Comparison of ENCODE assay signal across 1 cellular context in genomic region chr14:94385553-94386057, GRCh38.
TF ChIP-seq lines count a peak whose summit lies in the region.

No MANE protein-coding gene starts in this region.

TF ChIP-seq in HepG2, 621 proteins besides CTCF, POLR2A, EP300 and RAD21 (continued from another document):
- TF ChIP-seq, protein P1, sequence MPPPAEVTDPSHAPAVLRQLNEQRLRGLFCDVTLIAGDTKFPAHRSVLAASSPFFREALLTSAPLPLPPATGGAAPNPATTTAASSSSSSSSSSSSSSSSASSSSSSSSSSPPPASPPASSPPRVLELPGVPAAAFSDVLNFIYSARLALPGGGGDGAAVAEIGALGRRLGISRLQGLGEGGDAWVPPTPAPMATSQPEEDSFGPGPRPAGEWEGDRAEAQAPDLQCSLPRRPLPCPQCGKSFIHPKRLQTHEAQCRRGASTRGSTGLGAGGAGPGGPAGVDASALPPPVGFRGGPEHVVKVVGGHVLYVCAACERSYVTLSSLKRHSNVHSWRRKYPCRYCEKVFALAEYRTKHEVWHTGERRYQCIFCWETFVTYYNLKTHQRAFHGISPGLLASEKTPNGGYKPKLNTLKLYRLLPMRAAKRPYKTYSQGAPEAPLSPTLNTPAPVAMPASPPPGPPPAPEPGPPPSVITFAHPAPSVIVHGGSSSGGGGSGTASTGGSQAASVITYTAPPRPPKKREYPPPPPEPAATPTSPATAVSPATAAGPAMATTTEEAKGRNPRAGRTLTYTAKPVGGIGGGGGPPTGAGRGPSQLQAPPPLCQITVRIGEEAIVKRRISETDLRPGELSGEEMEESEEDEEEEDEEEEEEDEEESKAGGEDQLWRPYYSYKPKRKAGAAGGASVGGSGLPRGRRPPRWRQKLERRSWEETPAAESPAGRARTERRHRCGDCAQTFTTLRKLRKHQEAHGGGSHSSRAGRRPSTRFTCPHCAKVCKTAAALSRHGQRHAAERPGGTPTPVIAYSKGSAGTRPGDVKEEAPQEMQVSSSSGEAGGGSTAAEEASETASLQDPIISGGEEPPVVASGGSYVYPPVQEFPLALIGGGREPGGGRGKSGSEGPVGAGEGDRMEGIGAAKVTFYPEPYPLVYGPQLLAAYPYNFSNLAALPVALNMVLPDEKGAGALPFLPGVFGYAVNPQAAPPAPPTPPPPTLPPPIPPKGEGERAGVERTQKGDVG (CRISPR knock-in tag; IDR thresholded peaks at IDR 0.05; ENCODE audit: borderline replicate concordance) = no peak
- TF ChIP-seq NFE2 (CRISPR knock-in tag; IDR thresholded peaks at IDR 0.05) (no peak), ZBTB44 (CRISPR knock-in tag; IDR thresholded peaks at IDR 0.05) (no peak), ZNF34 (CRISPR knock-in tag; IDR thresholded peaks at IDR 0.05; ENCODE audit: borderline replicate concordance) (no peak), JUNB (CRISPR knock-in tag; IDR thresholded peaks at IDR 0.05; ENCODE audit: borderline replicate concordance) (no peak), KDM5B (CRISPR knock-in tag; IDR thresholded peaks at IDR 0.05; ENCODE audit: borderline replicate concordance) (no peak), SIN3A (IDR thresholded peaks at IDR 0.05; ENCODE audit: borderline replicate concordance, low read depth, low read length) (no peak), RBM22 (optimal IDR thresholded peaks at IDR 0.05; ENCODE audit: low read length) (peak; percentile 96), MEIS1 (CRISPR knock-in tag; IDR thresholded peaks at IDR 0.05; ENCODE audit: borderline replicate concordance) (no peak), CCAR2 (optimal IDR thresholded peaks at IDR 0.05; ENCODE audit: low read depth, low read length) (no peak), PHF8 (CRISPR knock-in tag; IDR thresholded peaks at IDR 0.05) (0 out of 2 replicates have a peak, but pooled peaks have one; percentile 7), POLR2AphosphoS5 (IDR thresholded peaks at IDR 0.05; ENCODE audit: low read depth, low read length) (peak; percentile 12; the same call in 1 of the 2 replicates), SRF (IDR thresholded peaks at IDR 0.05; ENCODE audit: low read depth, low read length) (no peak), ZNF674 (CRISPR knock-in tag; IDR thresholded peaks at IDR 0.05; ENCODE audit: low read depth) (no peak)
- TF ChIP-seq, protein P2, sequence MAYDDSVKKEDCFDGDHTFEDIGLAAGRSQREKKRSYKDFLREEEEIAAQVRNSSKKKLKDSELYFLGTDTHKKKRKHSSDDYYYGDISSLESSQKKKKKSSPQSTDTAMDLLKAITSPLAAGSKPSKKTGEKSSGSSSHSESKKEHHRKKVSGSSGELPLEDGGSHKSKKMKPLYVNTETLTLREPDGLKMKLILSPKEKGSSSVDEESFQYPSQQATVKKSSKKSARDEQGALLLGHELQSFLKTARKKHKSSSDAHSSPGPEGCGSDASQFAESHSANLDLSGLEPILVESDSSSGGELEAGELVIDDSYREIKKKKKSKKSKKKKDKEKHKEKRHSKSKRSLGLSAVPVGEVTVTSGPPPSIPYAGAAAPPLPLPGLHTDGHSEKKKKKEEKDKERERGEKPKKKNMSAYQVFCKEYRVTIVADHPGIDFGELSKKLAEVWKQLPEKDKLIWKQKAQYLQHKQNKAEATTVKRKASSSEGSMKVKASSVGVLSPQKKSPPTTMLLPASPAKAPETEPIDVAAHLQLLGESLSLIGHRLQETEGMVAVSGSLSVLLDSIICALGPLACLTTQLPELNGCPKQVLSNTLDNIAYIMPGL (CRISPR knock-in tag; IDR thresholded peaks at IDR 0.05; ENCODE audit: borderline replicate concordance in 1 of 2, low read depth in 1 of 2) = no peak
